Comparison of ENCODE assay signal across 8 cellular contexts in genomic region chr3:170180952-170181876, GRCh38. TPM values are rescaled to one million over a fixed set of nuclear protein-coding genes. Genes with fewer than 3 reads are reported as not detected.
DNase-seq lines count a peak whose midpoint lies in the region; ATAC-seq and TF ChIP-seq lines count a peak whose summit lies in the region.

A gene with protein sequence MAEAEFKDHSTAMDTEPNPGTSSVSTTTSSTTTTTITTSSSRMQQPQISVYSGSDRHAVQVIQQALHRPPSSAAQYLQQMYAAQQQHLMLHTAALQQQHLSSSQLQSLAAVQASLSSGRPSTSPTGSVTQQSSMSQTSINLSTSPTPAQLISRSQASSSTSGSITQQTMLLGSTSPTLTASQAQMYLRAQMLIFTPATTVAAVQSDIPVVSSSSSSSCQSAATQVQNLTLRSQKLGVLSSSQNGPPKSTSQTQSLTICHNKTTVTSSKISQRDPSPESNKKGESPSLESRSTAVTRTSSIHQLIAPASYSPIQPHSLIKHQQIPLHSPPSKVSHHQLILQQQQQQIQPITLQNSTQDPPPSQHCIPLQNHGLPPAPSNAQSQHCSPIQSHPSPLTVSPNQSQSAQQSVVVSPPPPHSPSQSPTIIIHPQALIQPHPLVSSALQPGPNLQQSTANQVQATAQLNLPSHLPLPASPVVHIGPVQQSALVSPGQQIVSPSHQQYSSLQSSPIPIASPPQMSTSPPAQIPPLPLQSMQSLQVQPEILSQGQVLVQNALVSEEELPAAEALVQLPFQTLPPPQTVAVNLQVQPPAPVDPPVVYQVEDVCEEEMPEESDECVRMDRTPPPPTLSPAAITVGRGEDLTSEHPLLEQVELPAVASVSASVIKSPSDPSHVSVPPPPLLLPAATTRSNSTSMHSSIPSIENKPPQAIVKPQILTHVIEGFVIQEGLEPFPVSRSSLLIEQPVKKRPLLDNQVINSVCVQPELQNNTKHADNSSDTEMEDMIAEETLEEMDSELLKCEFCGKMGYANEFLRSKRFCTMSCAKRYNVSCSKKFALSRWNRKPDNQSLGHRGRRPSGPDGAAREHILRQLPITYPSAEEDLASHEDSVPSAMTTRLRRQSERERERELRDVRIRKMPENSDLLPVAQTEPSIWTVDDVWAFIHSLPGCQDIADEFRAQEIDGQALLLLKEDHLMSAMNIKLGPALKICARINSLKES (minus strand): TSS chr3:170181733. CDS start chr3:170181715, 18 bp downstream.

- intact Hi-C loops in mammary epithelial cell (cut with micrococcal nuclease): loop anchor here (2.0 kb wide), 2 partner anchors 42 to 78 kb away; partner anchors contain the start of gene PRKCI

- H3K27me3 ChIP-seq in mammary epithelial cell (ENCODE audit: insufficient read depth, low read length) (no peaks in the 10 kb centered on the region), iPS-20b (ENCODE audit: insufficient read depth, low read length) (no peaks in the 10 kb centered on the region)

- BruUV-seq in mammary epithelial cell (replicated peaks; lab: Mats Ljungman, UMichigan): TSS peak; percentile 39

- in situ Hi-C loops in GM18951 (cut with MboI; ENCODE audit: low sequenced_read_pairs, unreplicated experiment) (no loop called here), mammary epithelial cell (cut with MboI; ENCODE audit: low sequenced_read_pairs in 2 of 2) (loop anchor here in 1 of 2 donors (5.0 kb wide), 1 partner anchor 64 kb away; no protein-coding TSS in a partner anchor)

- CTCF ChIA-PET in mammary epithelial cell (lab: Charles Lee; ENCODE audit: low non-redundant PET): no interaction called here

- no peaks in the 10 kb centered on the region for H4K20me1 ChIP-seq in mammary epithelial cell (ENCODE audit: insufficient read depth, low read length)

- peak within 1 kb of the TSS; percentile 83 for H3K27ac ChIP-seq in mammary epithelial cell (ENCODE audit: insufficient read depth, low read depth, low read length)
- H3K27ac ChIP-seq in iPS-20b (ENCODE audit: low read length): peak within 1 kb of the TSS; percentile 82
- peak within 1 kb of the TSS; percentile 89 to 100 (median 98) for H3K27ac ChIP-seq in skin epidermis

- no peaks in the 10 kb centered on the region for H3K9me3 ChIP-seq in mammary epithelial cell (replicated peaks; ENCODE audit: insufficient read depth, low read length)
- H3K9me3 ChIP-seq in iPS-20b (ENCODE audit: insufficient read depth, low read depth, low read length): no peaks in the 10 kb centered on the region

- H3K4me3 ChIP-seq in WI38 (ENCODE audit: low read depth, low read length): peak within 1 kb of the TSS; percentile 99
- peak within 1 kb of the TSS; percentile 72 to 95 (median 94) for H3K4me3 ChIP-seq in mammary epithelial cell (replicated peaks in 1 of 3; ENCODE audit: insufficient read depth in 1 of 3, low read depth in 2 of 3, low read length in 3 of 3)
- peak within 1 kb of the TSS; percentile 77 for H3K4me3 ChIP-seq in iPS-20b (ENCODE audit: low read length)
- H3K4me3 ChIP-seq in skin epidermis: peak within 1 kb of the TSS; percentile 73 to 99 (median 84)

- TF ChIP-seq POLR2A in GM18951 (IDR thresholded peaks at IDR 0.05; ENCODE audit: extremely low read depth, insufficient read depth, insufficient read length): peak; percentile 86

- peak within 1 kb of the TSS; percentile 83 for H3K4me2 ChIP-seq in mammary epithelial cell (ENCODE audit: insufficient read depth, low read depth, low read length)

- peak; percentile 82 for ATAC-seq in HG03175 (IDR thresholded peaks at IDR 0.05; ENCODE audit: unreplicated experiment)

- under 1% methylated on average over 29 of the region's 70 CpGs for WGBS in mammary epithelial cell (ENCODE audit: low coverage, missing lambda C conversion rate)

- peak within 1 kb of the TSS; percentile 99 for H2AFZ ChIP-seq in mammary epithelial cell (ENCODE audit: low read depth, low read length)

- no peak for TF ChIP-seq CTCF in WI38 (IDR thresholded peaks at IDR 0.05; ENCODE audit: low read depth, low read length)
- TF ChIP-seq CTCF in mammary epithelial cell (conservative IDR thresholded peaks at IDR 0.05 in 1 of 2, IDR thresholded peaks at IDR 0.05 in 1 of 2; ENCODE audit: extremely low read depth in 1 of 2, insufficient read depth in 1 of 2, low read depth in 1 of 2, low read length in 2 of 2): peak in 1 of 2 donors; percentile 15

- H3K4me1 ChIP-seq in mammary epithelial cell (ENCODE audit: insufficient read depth, low read length): peaks cover 17% of the 10 kb centered on the region
- no peaks in the 10 kb centered on the region for H3K4me1 ChIP-seq in iPS-20b (ENCODE audit: insufficient read depth, low read length)

- H3K9ac ChIP-seq in mammary epithelial cell (ENCODE audit: insufficient read depth, low read length) (peak within 1 kb of the TSS; percentile 96), iPS-20b (ENCODE audit: low read depth, low read length) (peak within 1 kb of the TSS; percentile 93)

- H3K36me3 ChIP-seq in mammary epithelial cell (ENCODE audit: insufficient read depth, low read length) (peaks cover 6% of the 10 kb centered on the region), iPS-20b (ENCODE audit: insufficient read depth, low read depth, low read length) (peaks cover 27% of the 10 kb centered on the region)

- H3K79me2 ChIP-seq in mammary epithelial cell (ENCODE audit: insufficient read depth, low read length): peaks cover 50% of the 10 kb centered on the region

- DNase-seq in AG08396 (ENCODE audit: low spot score) (peak; percentile 99), NCI-H2227 treated with DMSO at 0.1 percent for 48 hours (lab: John Stamatoyannopoulos, UW) (peak; percentile 95), mammary epithelial cell (peak; percentile 82)

- dilution Hi-C loops in mammary epithelial cell (cut with HindIII; ENCODE audit: low sequenced_read_pairs): no loop called here

RNA-seq across cellular contexts. Expression of the gene that starts here (rescaled TPM):
- 10 to 100 TPM; 43.0 to 51.4 TPM for total RNA-seq in mammary epithelial cell
- 41.7 TPM for polyA plus RNA-seq in mammary epithelial cell
- polyA minus RNA-seq in mammary epithelial cell: 52.8 TPM

Comparison
In these comparisons a context has a peak if more than half of its experiments do, and no peak if none do; other contexts are left out.
1. Peak in every context shown above with its lines: DNase-seq, ATAC-seq, H3K4me3 ChIP-seq and H3K27ac ChIP-seq.